ENCODE assay signal across 8 cellular contexts in the genomic region with DNA sequence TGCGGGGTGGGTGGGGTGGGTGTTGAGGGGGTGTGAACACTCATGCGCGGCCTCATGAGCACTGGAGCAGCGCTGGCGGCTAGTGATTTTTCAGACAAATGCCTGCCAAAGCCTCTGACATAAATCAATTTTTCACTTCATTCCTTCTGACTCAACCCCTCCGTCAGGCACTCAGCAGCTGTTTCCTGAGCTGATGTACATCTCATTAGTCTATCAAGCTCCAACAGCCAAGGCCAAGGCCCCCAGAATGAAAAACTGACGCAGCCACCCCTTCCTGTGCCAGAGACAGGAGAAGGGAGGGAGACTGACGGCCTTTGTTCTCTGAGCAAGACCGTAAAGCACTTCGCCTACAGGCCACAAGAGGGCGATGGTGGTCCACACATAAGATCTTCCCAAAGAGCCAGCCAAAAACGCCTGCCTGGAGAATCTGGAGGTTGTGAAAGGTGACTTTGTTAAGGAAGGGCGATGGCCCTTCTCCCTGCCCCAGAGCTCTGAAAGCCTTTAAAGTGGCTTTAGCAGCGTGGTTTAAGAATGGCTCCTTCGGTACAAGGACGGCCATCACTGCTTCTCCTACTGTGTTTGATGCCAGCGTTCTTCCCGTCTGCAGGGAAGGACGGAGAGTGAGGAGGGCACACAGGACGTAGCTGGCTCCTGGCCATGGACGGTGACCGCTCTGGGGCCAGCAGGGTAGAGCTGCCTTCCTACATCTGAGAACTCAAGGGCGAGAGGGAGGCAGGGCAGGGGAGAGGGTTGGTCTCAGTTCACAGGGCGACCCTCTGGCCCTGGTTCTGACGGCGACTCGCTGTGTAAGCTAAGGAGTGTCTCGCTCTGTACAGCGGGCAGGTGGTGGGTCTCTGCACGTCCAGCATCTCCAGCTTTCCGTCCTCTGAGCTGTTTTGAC. TPM values are rescaled to one million over a fixed set of nuclear protein-coding genes. Genes with fewer than 3 reads are reported as not detected.
DNase-seq lines count a peak whose midpoint lies in the region; ATAC-seq and TF ChIP-seq lines count a peak whose summit lies in the region.

No MANE protein-coding gene starts in this region.

- H3K9me2 ChIP-seq in Karpas-422 (replicated peaks; ENCODE audit: insufficient read depth, low read length): no peaks in the 10 kb centered on the region

- H3K4me1 ChIP-seq in Karpas-422 (ENCODE audit: low read length) (peaks cover 5% of the 10 kb centered on the region; the same call in 1 of the 2 replicates), Panc1 (ENCODE audit: control insufficient read depth, insufficient read depth, low read length) (no peaks in the 10 kb centered on the region), neural progenitor cell (no peaks in the 10 kb centered on the region)

- peaks cover 64% of the 10 kb centered on the region for H3K4me1 Mint-ChIP-seq in activated T-cell treated with anti-CD3 and anti-CD28 coated beads, Interleukin-2, amount 50 U/mL, for 72 hours (ENCODE audit: low read depth)
- peaks cover 8% of the 10 kb centered on the region for H3K4me1 Mint-ChIP-seq in neural progenitor cell
- peaks cover 67% of the 10 kb centered on the region for H3K4me1 Mint-ChIP-seq in stimulated activated naive CD8-positive, alpha-beta T cell treated with anti-CD3 and anti-CD28 coated beads, Interleukin-15, Interleukin-2, amounts not matched to agents 100 ng/mL and 50 ng/mL, for 24 hours (ENCODE audit: low read depth)

- H3K36me3 ChIP-seq in Karpas-422 (ENCODE audit: insufficient read depth, low read length): no peaks in the 10 kb centered on the region
- no peaks in the 10 kb centered on the region for H3K36me3 ChIP-seq in Panc1 (ENCODE audit: control insufficient read depth, insufficient read depth, low read length)
- no peaks in the 10 kb centered on the region for H3K36me3 ChIP-seq in neural progenitor cell

- H3K27ac Mint-ChIP-seq in activated T-cell treated with anti-CD3 and anti-CD28 coated beads, Interleukin-2, amount 50 U/mL, for 72 hours: no peak overlapping the region
- peak overlapping the region; percentile 88 for H3K27ac Mint-ChIP-seq in neural progenitor cell
- peak overlapping the region; percentile 89 for H3K27ac Mint-ChIP-seq in stimulated activated naive CD8-positive, alpha-beta T cell treated with anti-CD3 and anti-CD28 coated beads, Interleukin-15, Interleukin-2, amounts not matched to agents 100 ng/mL and 50 ng/mL, for 24 hours

- peaks cover 0 to 2% of the 10 kb centered on the region in 2 donors for H3K36me3 Mint-ChIP-seq in activated T-cell treated with anti-CD3 and anti-CD28 coated beads, Interleukin-2, amount 50 U/mL, for 72 hours (ENCODE audit: insufficient read depth in 2 of 2)
- no peaks in the 10 kb centered on the region for H3K36me3 Mint-ChIP-seq in neural progenitor cell
- H3K36me3 Mint-ChIP-seq in stimulated activated naive CD8-positive, alpha-beta T cell treated with anti-CD3 and anti-CD28 coated beads, Interleukin-15, Interleukin-2, amounts not matched to agents 100 ng/mL and 50 ng/mL, for 24 hours (ENCODE audit: low read depth): no peaks in the 10 kb centered on the region

- no peaks in the 10 kb centered on the region for H3K9me3 Mint-ChIP-seq in activated T-cell treated with anti-CD3 and anti-CD28 coated beads, Interleukin-2, amount 50 U/mL, for 72 hours
- H3K9me3 Mint-ChIP-seq in neural progenitor cell: no peaks in the 10 kb centered on the region
- H3K9me3 Mint-ChIP-seq in stimulated activated naive CD8-positive, alpha-beta T cell treated with anti-CD3 and anti-CD28 coated beads, Interleukin-15, Interleukin-2, amounts not matched to agents 100 ng/mL and 50 ng/mL, for 24 hours: no peaks in the 10 kb centered on the region

- H3K27me3 Mint-ChIP-seq in activated T-cell treated with anti-CD3 and anti-CD28 coated beads, Interleukin-2, amount 50 U/mL, for 72 hours (ENCODE audit: low read depth): peaks cover 11% of the 10 kb centered on the region
- H3K27me3 Mint-ChIP-seq in neural progenitor cell (ENCODE audit: insufficient read depth, low read depth): peaks cover 4% of the 10 kb centered on the region
- H3K27me3 Mint-ChIP-seq in stimulated activated naive CD8-positive, alpha-beta T cell treated with anti-CD3 and anti-CD28 coated beads, Interleukin-15, Interleukin-2, amounts not matched to agents 100 ng/mL and 50 ng/mL, for 24 hours: no peaks in the 10 kb centered on the region

- H3K4me3 ChIP-seq in Karpas-422 (ENCODE audit: low read length) (no peak overlapping the region), Panc1 (ENCODE audit: low read depth in 2 of 2, low read length in 2 of 2) (peak overlapping the region; percentile 26 to 59), neural progenitor cell (no peak overlapping the region)

- peak overlapping the region; percentile 40 to 58 for H3K4me3 Mint-ChIP-seq in activated T-cell treated with anti-CD3 and anti-CD28 coated beads, Interleukin-2, amount 50 U/mL, for 72 hours
- H3K4me3 Mint-ChIP-seq in neural progenitor cell: no peak overlapping the region
- peak overlapping the region; percentile 31 for H3K4me3 Mint-ChIP-seq in stimulated activated naive CD8-positive, alpha-beta T cell treated with anti-CD3 and anti-CD28 coated beads, Interleukin-15, Interleukin-2, amounts not matched to agents 100 ng/mL and 50 ng/mL, for 24 hours

- H2AFZ ChIP-seq in Karpas-422 (ENCODE audit: low read length) (no peak overlapping the region), neural progenitor cell (replicated peaks) (peak overlapping the region; percentile 94)

- no peak overlapping the region for H3K9ac ChIP-seq in Karpas-422 (ENCODE audit: low read length)
- H3K9ac ChIP-seq in neural progenitor cell: no peak overlapping the region

- DNase-seq in DMS 273 treated with DMSO at 0.1 percent for 48 hours (lab: John Stamatoyannopoulos, UW): peak; percentile 31
- peak; percentile 89 for DNase-seq in Karpas-422
- peak; percentile 54 for DNase-seq in Panc1 (ENCODE audit: low read depth, low spot score)
- peak; percentile 80 for DNase-seq in activated T-cell treated with anti-CD3 and anti-CD28 coated beads, Interleukin-2, amount 50 U/mL, for 72 hours
- DNase-seq in fibroblast of peridontal ligament (ENCODE audit: extremely low read depth): peak; percentile 93
- DNase-seq in neural progenitor cell (ENCODE audit: low spot score): peak; percentile 93

- H3K9me3 ChIP-seq in Karpas-422 (ENCODE audit: low read length): no peaks in the 10 kb centered on the region
- no peaks in the 10 kb centered on the region for H3K9me3 ChIP-seq in Panc1 (ENCODE audit: control insufficient read depth, insufficient read depth, low read depth, low read length)
- H3K9me3 ChIP-seq in neural progenitor cell (ENCODE audit: low read depth): no peaks in the 10 kb centered on the region

- H4K20me1 ChIP-seq in Karpas-422 (ENCODE audit: insufficient read depth, low read depth, low read length): no peaks in the 10 kb centered on the region
- H4K20me1 ChIP-seq in neural progenitor cell (ENCODE audit: low read depth): no peaks in the 10 kb centered on the region

- BruUV-seq in Panc1 (replicated peaks; lab: Mats Ljungman, UMichigan): no TSS peak

- POLR2A ChIA-PET in Panc1 (lab: Charles Lee): no interaction called here

- peak; percentile 86 for TF ChIP-seq CTCF in Panc1 (IDR thresholded peaks at IDR 0.05)
- peak; percentile 95 for TF ChIP-seq CTCF in neural progenitor cell (IDR thresholded peaks at IDR 0.05)

- intact Hi-C loops in Panc1 (cut with micrococcal nuclease; ENCODE audit: unreplicated experiment): loop anchor here (10.0 kb wide), 1 partner anchor 620 kb away; no protein-coding TSS in a partner anchor

- H3K27me3 ChIP-seq in Karpas-422 (ENCODE audit: low read length) (no peaks in the 10 kb centered on the region), Panc1 (ENCODE audit: control insufficient read depth, insufficient read depth, low read length) (peaks cover 4% of the 10 kb centered on the region), neural progenitor cell (no peaks in the 10 kb centered on the region)

- H3K79me2 ChIP-seq in Karpas-422 (ENCODE audit: low read length) (no peaks in the 10 kb centered on the region), neural progenitor cell (ENCODE audit: low read depth) (no peaks in the 10 kb centered on the region)

- in situ Hi-C loops in Panc1 (cut with HindIII; ENCODE audit: low pct_unique_long_range_greater_than_20kb, low sequenced_read_pairs): no loop called here

- no peak overlapping the region for H3K4me2 ChIP-seq in Karpas-422 (ENCODE audit: low read depth, low read length, poor library complexity, severe bottlenecking)
- no peak overlapping the region for H3K4me2 ChIP-seq in neural progenitor cell

- ATAC-seq in GM21576 (IDR thresholded peaks at IDR 0.05; ENCODE audit: unreplicated experiment): peak; percentile 53
- peak; percentile 94 for ATAC-seq in Panc1
- peak; percentile 82 to 83 for ATAC-seq in activated T-cell treated with anti-CD3 and anti-CD28 coated beads, Interleukin-2, amount 50 U/mL, for 72 hours (replicated peaks in 1 of 2)

- no peak overlapping the region for H3K27ac ChIP-seq in Karpas-422 (ENCODE audit: low read length)
- no peak overlapping the region for H3K27ac ChIP-seq in Panc1 (ENCODE audit: low read length)
- no peak overlapping the region for H3K27ac ChIP-seq in neural progenitor cell

- no peaks in the 10 kb centered on the region for H3F3A ChIP-seq in neural progenitor cell (ENCODE audit: low read depth)

- CTCF ChIA-PET in Panc1 (lab: Charles Lee): no interaction called here

RNA-seq across cellular contexts. Expression of a gene that starts 37.1 kb away (rescaled TPM):
- total RNA-seq in Karpas-422 (2014; rRNA removed; shearing (Covaris generic); ENCODE audit: low replicate concordance): 19.9 and 24.1 TPM in 2 replicates
- total RNA-seq in Panc1 (2021; ENCODE audit: unreplicated experiment) (20.8 TPM), neural progenitor cell (ENCODE audit: low replicate concordance) (25.0 and 26.0 TPM in 2 replicates)
- polyA plus RNA-seq in Panc1 (2012; ENCODE audit: insufficient read length): 17.3 TPM
- 10 to 100 TPM; 28.7 to 35.2 TPM for total RNA-seq in activated T-cell treated with anti-CD3 and anti-CD28 coated beads, Interleukin-2, amount 50 U/mL, for 72 hours

RNA-seq across cellular contexts. Expression of a gene that starts 37.4 kb away (rescaled TPM):
- 81.1 and 110 TPM in 2 replicates for total RNA-seq in Karpas-422 (2014; rRNA removed; shearing (Covaris generic); ENCODE audit: low replicate concordance)
- total RNA-seq in Panc1 (2021; ENCODE audit: unreplicated experiment) (90.4 TPM), neural progenitor cell (ENCODE audit: low replicate concordance) (83.7 and 99.2 TPM in 2 replicates)
- 138 TPM for polyA plus RNA-seq in Panc1 (2012; ENCODE audit: insufficient read length)
- total RNA-seq in activated T-cell treated with anti-CD3 and anti-CD28 coated beads, Interleukin-2, amount 50 U/mL, for 72 hours: 100 to 1,000 TPM in 1 of 2 donors, 10 to 100 TPM in 1; 96.2 to 121 TPM

Comparison
In these comparisons a context has a peak if more than half of its experiments do, and no peak if none do; other contexts are left out.
1. DNase-seq: peak in every context shown above with its lines; median percentile 93 in fibroblast of peridontal ligament; 93 in neural progenitor cell; 89 in Karpas-422; 80 in activated T-cell treated with anti-CD3 and anti-CD28 coated beads, Interleukin-2, amount 50 U/mL, for 72 hours; 54 in Panc1; 31 in DMS 273 treated with DMSO at 0.1 percent for 48 hours.
2. H3K4me3 ChIP-seq: peak in Panc1 (2 of 2); none in Karpas-422 (single experiment) and neural progenitor cell (single experiment).
3. Peak in every context shown above with its lines, with median percentiles within 50 percentile points of each other: ATAC-seq.